ENCODE assay signal across 8 cellular contexts in genomic region chr11:101436511-101437142, GRCh38.
DNase-seq lines count a peak whose midpoint lies in the region; ATAC-seq and TF ChIP-seq lines count a peak whose summit lies in the region.

No MANE protein-coding gene starts in this region.

- WGBS in suprapubic skin, result 75% methylated on average over 3 of the region's 3 CpGs

- no peak overlapping the region for H3K4me2 ChIP-seq in neural cell (ENCODE audit: low read length)

- H3K4me1 ChIP-seq in suprapubic skin, result no peaks in the 10 kb centered on the region

- TF ChIP-seq EP300 in neural cell (conservative IDR thresholded peaks at IDR 0.05; ENCODE audit: poor library complexity, severe bottlenecking) (no peak), suprapubic skin (IDR thresholded peaks at IDR 0.05) (no peak)

- H3K27ac ChIP-seq in neural cell (ENCODE audit: low read length) (no peak overlapping the region), suprapubic skin (no peak overlapping the region)

- H3K9me3 ChIP-seq in neural cell (ENCODE audit: low read length) (no peaks in the 10 kb centered on the region), suprapubic skin (no peaks in the 10 kb centered on the region)

- no peaks in the 10 kb centered on the region for H3K36me3 ChIP-seq in neural cell (ENCODE audit: insufficient read depth, low read length)
- H3K36me3 ChIP-seq in suprapubic skin, result no peaks in the 10 kb centered on the region

- H3K9me2 ChIP-seq in neural cell (ENCODE audit: insufficient read depth, low read length), result no peaks in the 10 kb centered on the region

- ATAC-seq in GM21390 (IDR thresholded peaks at IDR 0.05; ENCODE audit: unreplicated experiment), result peak; percentile 56

- H3K27me3 ChIP-seq in neural cell (ENCODE audit: insufficient read depth, low read depth, low read length), result no peaks in the 10 kb centered on the region
- no peaks in the 10 kb centered on the region for H3K27me3 ChIP-seq in suprapubic skin

- no peaks in the 10 kb centered on the region for H3F3A ChIP-seq in neural cell (ENCODE audit: insufficient read depth, low read length, poor library complexity, severe bottlenecking)

- DNase-seq in DMS153 (lab: John Stamatoyannopoulos, UW) (peak; percentile 26), NCI-H69 (lab: John Stamatoyannopoulos, UW) (peak; percentile 29), dermis microvascular lymphatic vessel endothelial cell (ENCODE audit: low read depth in 2 of 2) (peak; percentile 16 to 28), GM19238 (ENCODE audit: insufficient read length, low spot score) (no peak), suprapubic skin (ENCODE audit: low spot score in 2 of 2) (no peak), globus pallidus (ENCODE audit: low spot score) (no peak)

- TF ChIP-seq CTCF in neural cell (IDR thresholded peaks at IDR 0.05; ENCODE audit: poor library complexity, severe bottlenecking), result peak; percentile 84
- peak in 1 of 2 donors; percentile 41 for TF ChIP-seq CTCF in suprapubic skin (IDR thresholded peaks at IDR 0.05)

- H3K79me2 ChIP-seq in neural cell (replicated peaks; ENCODE audit: insufficient read depth, low read length), result no peaks in the 10 kb centered on the region

- no peaks in the 10 kb centered on the region for H4K20me1 ChIP-seq in neural cell (ENCODE audit: insufficient read depth)

- no peak for TF ChIP-seq POLR2A in suprapubic skin (IDR thresholded peaks at IDR 0.05)

- TF ChIP-seq RAD21 in neural cell (conservative IDR thresholded peaks at IDR 0.05), result peak; percentile 85

- no peak overlapping the region for H3K9ac ChIP-seq in neural cell (ENCODE audit: low read length)

- no peak overlapping the region for H2AFZ ChIP-seq in neural cell (ENCODE audit: low read depth, low read length)

- H3K4me3 ChIP-seq in neural cell (ENCODE audit: low read length) (no peak overlapping the region), suprapubic skin (no peak overlapping the region)

TF ChIP-seq in neural cell, 6 proteins besides CTCF, POLR2A, EP300 and RAD21:
- TF ChIP-seq, protein P1, sequence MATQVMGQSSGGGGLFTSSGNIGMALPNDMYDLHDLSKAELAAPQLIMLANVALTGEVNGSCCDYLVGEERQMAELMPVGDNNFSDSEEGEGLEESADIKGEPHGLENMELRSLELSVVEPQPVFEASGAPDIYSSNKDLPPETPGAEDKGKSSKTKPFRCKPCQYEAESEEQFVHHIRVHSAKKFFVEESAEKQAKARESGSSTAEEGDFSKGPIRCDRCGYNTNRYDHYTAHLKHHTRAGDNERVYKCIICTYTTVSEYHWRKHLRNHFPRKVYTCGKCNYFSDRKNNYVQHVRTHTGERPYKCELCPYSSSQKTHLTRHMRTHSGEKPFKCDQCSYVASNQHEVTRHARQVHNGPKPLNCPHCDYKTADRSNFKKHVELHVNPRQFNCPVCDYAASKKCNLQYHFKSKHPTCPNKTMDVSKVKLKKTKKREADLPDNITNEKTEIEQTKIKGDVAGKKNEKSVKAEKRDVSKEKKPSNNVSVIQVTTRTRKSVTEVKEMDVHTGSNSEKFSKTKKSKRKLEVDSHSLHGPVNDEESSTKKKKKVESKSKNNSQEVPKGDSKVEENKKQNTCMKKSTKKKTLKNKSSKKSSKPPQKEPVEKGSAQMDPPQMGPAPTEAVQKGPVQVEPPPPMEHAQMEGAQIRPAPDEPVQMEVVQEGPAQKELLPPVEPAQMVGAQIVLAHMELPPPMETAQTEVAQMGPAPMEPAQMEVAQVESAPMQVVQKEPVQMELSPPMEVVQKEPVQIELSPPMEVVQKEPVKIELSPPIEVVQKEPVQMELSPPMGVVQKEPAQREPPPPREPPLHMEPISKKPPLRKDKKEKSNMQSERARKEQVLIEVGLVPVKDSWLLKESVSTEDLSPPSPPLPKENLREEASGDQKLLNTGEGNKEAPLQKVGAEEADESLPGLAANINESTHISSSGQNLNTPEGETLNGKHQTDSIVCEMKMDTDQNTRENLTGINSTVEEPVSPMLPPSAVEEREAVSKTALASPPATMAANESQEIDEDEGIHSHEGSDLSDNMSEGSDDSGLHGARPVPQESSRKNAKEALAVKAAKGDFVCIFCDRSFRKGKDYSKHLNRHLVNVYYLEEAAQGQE (IDR thresholded peaks at IDR 0.05; ENCODE audit: borderline replicate concordance), result no peak
- TF ChIP-seq MXI1 (conservative IDR thresholded peaks at IDR 0.05; ENCODE audit: poor library complexity, severe bottlenecking) (no peak), SMC3 (conservative IDR thresholded peaks at IDR 0.05; ENCODE audit: poor library complexity) (peak; percentile 88), EZH2 (IDR thresholded peaks at IDR 0.05; ENCODE audit: borderline replicate concordance, insufficient read depth, low read length, poor library complexity, severe bottlenecking) (no peak)

Comparison
In these comparisons a context has a peak if more than half of its experiments do, and no peak if none do; other contexts are left out.
1. DNase-seq: peak in DMS153 (single experiment), NCI-H69 (single experiment) and dermis microvascular lymphatic vessel endothelial cell (2 of 2); none in GM19238 (single experiment), suprapubic skin (0 of 2) and globus pallidus (single experiment).